In the genomic region with DNA sequence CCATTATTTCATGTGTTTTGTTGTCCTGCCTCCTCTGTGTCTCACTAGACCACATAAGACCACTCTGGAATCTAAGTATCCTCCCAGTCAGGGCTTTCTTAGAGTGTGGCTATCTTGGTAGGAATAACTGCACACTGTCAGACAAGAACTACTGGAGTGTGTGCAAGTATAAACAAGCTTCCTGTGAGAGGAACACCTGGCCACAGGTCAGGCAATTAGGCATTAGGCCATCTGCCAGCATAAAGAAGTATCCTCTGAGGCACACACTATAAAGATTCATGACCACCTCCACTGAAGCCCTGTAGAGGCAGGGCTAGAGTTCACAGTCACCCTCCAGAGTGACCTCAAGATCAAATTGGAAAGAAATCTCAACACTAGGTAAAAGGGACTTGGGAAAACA, we compare ENCODE assay signal across 22 cellular contexts.
DNase-seq lines count a peak whose midpoint lies in the region; ATAC-seq and TF ChIP-seq lines count a peak whose summit lies in the region.
"Had no signal": no experiment of that assay in that cellular context is flagged by ENCODE, and none has a peak within 500 bp of the region (broad histone marks: within the 10 kb centered on the region; RNA-seq: fewer than 3 reads in every experiment).

No MANE protein-coding gene starts in this region.

- intact Hi-C loops in esophagus squamous epithelium (cut with DNase I) = no loop called here

- TF ChIP-seq POLR2A in esophagus squamous epithelium (IDR thresholded peaks at IDR 0.05) = no peak

- no peak for ATAC-seq in HG03469 (IDR thresholded peaks at IDR 0.05; ENCODE audit: unreplicated experiment)
- ATAC-seq: A549, GM23338, K562, T-cell had no signal

- no peaks in the 10 kb centered on the region for H3K4me1 ChIP-seq in esophagus squamous epithelium
- H3K4me1 ChIP-seq: A549, Caco-2 had no signal

- H3K4me3 ChIP-seq in epithelial cell of esophagus (ENCODE audit: low read length) (no peak overlapping the region), esophagus squamous epithelium (no peak overlapping the region)
- H3K4me3 ChIP-seq: A549, GM23338, HAP-1, K562, MG63 had no signal

- no peak for TF ChIP-seq CTCF in epithelial cell of esophagus (IDR thresholded peaks at IDR 0.05; ENCODE audit: insufficient read depth, low read depth, low read length, missing control alignments)
- TF ChIP-seq CTCF in esophagus squamous epithelium (IDR thresholded peaks at IDR 0.05) = no peak

- no peaks in the 10 kb centered on the region for H3K9me3 ChIP-seq in esophagus squamous epithelium
- H3K9me3 ChIP-seq: A549, Caco-2, HAP-1, MG63 had no signal

- H3K36me3 ChIP-seq in esophagus squamous epithelium = no peaks in the 10 kb centered on the region
- H3K36me3 ChIP-seq: HAP-1, MG63 had no signal

- no peaks in the 10 kb centered on the region for H3K27me3 ChIP-seq in esophagus squamous epithelium
- H3K27me3 ChIP-seq: MG63 had no signal

- no peak overlapping the region for H3K27ac ChIP-seq in esophagus squamous epithelium
- H3K27ac ChIP-seq: A549, RWPE1 had no signal

- DNase-seq in NCI-H2171 treated with DMSO at 0.1 percent for 48 hours (lab: John Stamatoyannopoulos, UW) = peak; percentile 33
- DNase-seq in NCI-H2171 (lab: John Stamatoyannopoulos, UW) = no peak
- DNase-seq in DMS153 (lab: John Stamatoyannopoulos, UW) = peak; percentile 41
- peak; percentile 54 for DNase-seq in DMS53 (lab: John Stamatoyannopoulos, UW)
- DNase-seq in epithelial cell of esophagus (ENCODE audit: low read depth) = peak; percentile 33
- DNase-seq in esophagus squamous epithelium (lab: John Stamatoyannopoulos, UW) = no peak
- DNase-seq: C1 segment of cervical spinal cord; Caco-2; CD4-positive, alpha-beta memory T cell; HFFc6; MG63; NCI-H1436; NCI-H187; NCI-H2081 treated with DMSO at 0.1 percent for 48 hours; SHP77; T-cell had no signal

Comparison
In these comparisons a context has a peak if more than half of its experiments do, and no peak if none do; other contexts are left out.
1. DNase-seq: peak in NCI-H2171 treated with DMSO at 0.1 percent for 48 hours (single experiment), DMS153 (single experiment), DMS53 (single experiment) and epithelial cell of esophagus (single experiment); none in NCI-H2171 (single experiment) and esophagus squamous epithelium (single experiment).